In genomic region chr2:127398239-127398590, GRCh38 we compare ENCODE assay signal across 9 cellular contexts. TPM values are rescaled to one million over a fixed set of nuclear protein-coding genes. Genes with fewer than 3 reads are reported as not detected.
A peak's percentile ranks its signal among the peaks of the same experiment; 100 is the strongest.
DNase-seq lines count a peak whose midpoint lies in the region; ATAC-seq and TF ChIP-seq lines count a peak whose summit lies in the region.
"Had no signal": no experiment of that assay in that cellular context is flagged by ENCODE, and none has a peak within 500 bp of the region (broad histone marks: within the 10 kb centered on the region; RNA-seq: fewer than 3 reads in every experiment).

No MANE protein-coding gene starts in this region.

- peaks cover 7% of the 10 kb centered on the region for H3K36me3 Mint-ChIP-seq in endodermal cell (ENCODE audit: low read depth)
- peaks cover 0 to 16% (median 4%) of the 10 kb centered on the region in 5 donors for H3K36me3 Mint-ChIP-seq in naive thymus-derived CD4-positive, alpha-beta T cell

- DNase-seq in EL (peak; percentile 95), SW480 (ENCODE audit: low spot score) (peak; percentile 80), endodermal cell (peak; percentile 72), esophagus squamous epithelium (lab: John Stamatoyannopoulos, UW) (no peak), NCI-H2227 (lab: John Stamatoyannopoulos, UW; ENCODE audit: unreplicated experiment) (no peak)
- DNase-seq in naive thymus-derived CD4-positive, alpha-beta T cell, result peak in 1 of 9 donors; percentile 48

- no peaks in the 10 kb centered on the region for H3K27me3 Mint-ChIP-seq in endodermal cell (ENCODE audit: insufficient read depth)
- peaks cover 0 to 6% (median 0%) of the 10 kb centered on the region in 5 donors for H3K27me3 Mint-ChIP-seq in naive thymus-derived CD4-positive, alpha-beta T cell

- H3K4me1 ChIP-seq in endodermal cell (ENCODE audit: control insufficient read depth, insufficient read depth, low read length) (no peaks in the 10 kb centered on the region), esophagus squamous epithelium (peaks cover 16 to 40% (median 22%) of the 10 kb centered on the region in 3 donors)
- H3K4me1 ChIP-seq in naive thymus-derived CD4-positive, alpha-beta T cell (ENCODE audit: control insufficient read depth in 2 of 2, insufficient read depth in 2 of 2, low read length in 2 of 2), result no peaks in the 10 kb centered on the region

- peaks cover 4% of the 10 kb centered on the region for H3K9me3 ChIP-seq in endodermal cell (ENCODE audit: control insufficient read depth, low read length)
- H3K9me3 ChIP-seq in naive thymus-derived CD4-positive, alpha-beta T cell (ENCODE audit: control insufficient read depth in 2 of 3, low read length in 3 of 3), result no peaks in the 10 kb centered on the region
- H3K9me3 ChIP-seq in esophagus squamous epithelium, result no peaks in the 10 kb centered on the region

- peaks cover 1% of the 10 kb centered on the region for H3K4me1 Mint-ChIP-seq in endodermal cell
- H3K4me1 Mint-ChIP-seq in naive thymus-derived CD4-positive, alpha-beta T cell, result peaks cover 0 to 17% (median 0%) of the 10 kb centered on the region in 7 donors

- 56 to 78% methylated on average over 2 to 4 of the region's 4 CpGs for WGBS in endodermal cell (ENCODE audit: insufficient coverage in 1 of 2, insufficient read length in 1 of 2), 2 experiments
- WGBS in esophagus squamous epithelium, 2 donors, result 0 to 3% methylated on average over 4 of the region's 4 CpGs

- H3K27ac Mint-ChIP-seq in endodermal cell, result peak overlapping the region; percentile 67
- peak overlapping the region in 1 of 9 donors; percentile 4 for H3K27ac Mint-ChIP-seq in naive thymus-derived CD4-positive, alpha-beta T cell

- ATAC-seq in GM21390 (IDR thresholded peaks at IDR 0.05; ENCODE audit: unreplicated experiment) (peak; percentile 97), HG03469 (IDR thresholded peaks at IDR 0.05; ENCODE audit: unreplicated experiment) (peak; percentile 77)
- ATAC-seq in naive thymus-derived CD4-positive, alpha-beta T cell, result peak; percentile 91

- H3K27ac ChIP-seq in endodermal cell (ENCODE audit: low read depth, low read length), result no peak overlapping the region
- no peak overlapping the region for H3K27ac ChIP-seq in naive thymus-derived CD4-positive, alpha-beta T cell (ENCODE audit: low read depth, low read length)
- H3K27ac ChIP-seq in esophagus squamous epithelium, result peak overlapping the region in 2 of 4 donors; percentile 37 to 39
- H3K27ac ChIP-seq: SK-N-MC had no signal

- H3K9ac ChIP-seq in endodermal cell (ENCODE audit: extremely low read depth, low read length, poor library complexity, severe bottlenecking), result no peak overlapping the region

- CTCF ChIA-PET in naive thymus-derived CD4-positive, alpha-beta T cell (lab: Charles Lee), result no interaction called here

- POLR2A ChIA-PET in naive thymus-derived CD4-positive, alpha-beta T cell (lab: Charles Lee), result no interaction called here

- no peak for TF ChIP-seq POLR2A in esophagus squamous epithelium (IDR thresholded peaks at IDR 0.05)

- intact Hi-C loops in naive thymus-derived CD4-positive, alpha-beta T cell (cut with micrococcal nuclease), result loop anchor here in 1 of 2 donors (1.0 kb wide), 1 partner anchor 10 kb away; no protein-coding TSS in a partner anchor
- intact Hi-C loops in esophagus squamous epithelium (cut with DNase I), result no loop called here

- H3K4me3 ChIP-seq in endodermal cell (ENCODE audit: low read length) (no peak overlapping the region), esophagus squamous epithelium (no peak overlapping the region)
- H3K4me3 ChIP-seq in naive thymus-derived CD4-positive, alpha-beta T cell (ENCODE audit: low read length), result no peak overlapping the region
- H3K4me3 ChIP-seq: SK-N-MC had no signal

- H3K4me3 Mint-ChIP-seq in endodermal cell, result no peak overlapping the region
- H3K4me3 Mint-ChIP-seq in naive thymus-derived CD4-positive, alpha-beta T cell, result peak overlapping the region in 1 of 10 donors; percentile 52

- H3K9me3 Mint-ChIP-seq in endodermal cell, result peaks cover 8% of the 10 kb centered on the region
- no peaks in the 10 kb centered on the region for H3K9me3 Mint-ChIP-seq in naive thymus-derived CD4-positive, alpha-beta T cell

- H3K27me3 ChIP-seq in endodermal cell (ENCODE audit: control insufficient read depth, insufficient read depth, low read length, poor library complexity, severe bottlenecking) (no peaks in the 10 kb centered on the region), esophagus squamous epithelium (no peaks in the 10 kb centered on the region)
- H3K27me3 ChIP-seq in naive thymus-derived CD4-positive, alpha-beta T cell (ENCODE audit: control insufficient read depth in 2 of 2, insufficient read depth in 2 of 2, low read length in 2 of 2), result no peaks in the 10 kb centered on the region

- TF ChIP-seq CTCF in endodermal cell (conservative IDR thresholded peaks at IDR 0.05) (no peak), esophagus squamous epithelium (IDR thresholded peaks at IDR 0.05) (no peak)

- H3K36me3 ChIP-seq in endodermal cell (ENCODE audit: control insufficient read depth, insufficient read depth, low read length) (no peaks in the 10 kb centered on the region), esophagus squamous epithelium (no peaks in the 10 kb centered on the region)
- H3K36me3 ChIP-seq in naive thymus-derived CD4-positive, alpha-beta T cell (ENCODE audit: control insufficient read depth in 2 of 3, insufficient read depth in 3 of 3, low read length in 3 of 3), result no peaks in the 10 kb centered on the region

RNA-seq across cellular contexts. Expression of gene MAP3K2, which starts 10.4 kb away (rescaled TPM):
- total RNA-seq in endodermal cell (10 to 100 TPM; 27.9 to 31.6 TPM), esophagus squamous epithelium (10 to 100 TPM; 29.4 to 37.4 (median 31.3) TPM)
- polyA plus RNA-seq in endodermal cell (2013, experiment 1 of 2), result 16.3 TPM
- polyA plus RNA-seq in endodermal cell (2013, experiment 2 of 2), result 15.5 TPM
- total RNA-seq in naive thymus-derived CD4-positive, alpha-beta T cell, result 100 to 1,000 TPM in 1 of 5 experiments, 10 to 100 TPM in 4; 60.5 to 111 (median 84.5) TPM
- polyA plus RNA-seq in naive thymus-derived CD4-positive, alpha-beta T cell, result 10 to 100 TPM; 41.3 to 56.5 TPM

RNA-seq across cellular contexts. Expression of gene PROC, which starts 20.0 kb away (rescaled TPM):
- total RNA-seq in endodermal cell, result under 1 TPM; 0.46 to 0.51 TPM
- 1.0 TPM for polyA plus RNA-seq in endodermal cell (2013, experiment 1 of 2)
- polyA plus RNA-seq in endodermal cell (2013, experiment 2 of 2), result 0.66 TPM
- total RNA-seq in naive thymus-derived CD4-positive, alpha-beta T cell, result under 1 TPM in 1 of 5 experiments, not detected in 4; 0.64 TPM
- not detected for polyA plus RNA-seq in naive thymus-derived CD4-positive, alpha-beta T cell
- 1 to 10 TPM in 1 of 4 donors, not detected in 3; 2.1 TPM for total RNA-seq in esophagus squamous epithelium

Comparison
In these comparisons a context has a peak if more than half of its experiments do, and no peak if none do; other contexts are left out.
1. DNase-seq: peak in EL (single experiment), SW480 (single experiment) and endodermal cell (single experiment); none in esophagus squamous epithelium (single experiment) and NCI-H2227 (single experiment).
2. Peak in every context shown above with its lines, with median percentiles within 50 percentile points of each other: ATAC-seq.